Comparison of ENCODE assay signal across 1 cellular context in genomic region chr2:24123212-24124002, GRCh38.
TF ChIP-seq lines count a peak whose summit lies in the region.

FAM228B (plus strand) TSS chr2:24123469; CDS start chr2:24124362, 893 bp downstream.
PFN4 (minus strand) TSS chr2:24123334; CDS start chr2:24122535, 799 bp downstream.

TF ChIP-seq in HepG2, 621 proteins besides CTCF, POLR2A, EP300 and RAD21 (continued from another document and continues in another):
- TF ChIP-seq ZNF253 (CRISPR knock-in tag; IDR thresholded peaks at IDR 0.05; ENCODE audit: borderline replicate concordance) (peak; percentile 77), GATA4 (IDR thresholded peaks at IDR 0.05; ENCODE audit: borderline replicate concordance, low read depth) (no peak; the same call in 1 of the 2 replicates), ZMYM2 (CRISPR knock-in tag; IDR thresholded peaks at IDR 0.05) (peak; percentile 89), HNF4A (CRISPR knock-in tag; IDR thresholded peaks at IDR 0.05) (no peak), ZNF703 (CRISPR knock-in tag; IDR thresholded peaks at IDR 0.05; ENCODE audit: borderline replicate concordance) (no peak), SIN3A (IDR thresholded peaks at IDR 0.05; ENCODE audit: borderline replicate concordance, low read depth, low read length) (peak; percentile 50; the same call in 1 of the 2 replicates), TFDP2 (CRISPR knock-in tag; IDR thresholded peaks at IDR 0.05) (peak; percentile 72), XBP1 (CRISPR knock-in tag; IDR thresholded peaks at IDR 0.05) (peak; percentile 69; the same call in 1 of the 2 replicates), RAD51 (IDR thresholded peaks at IDR 0.05; ENCODE audit: borderline replicate concordance) (no peak), JARID2 (CRISPR knock-in tag; IDR thresholded peaks at IDR 0.05; ENCODE audit: insufficient replicate concordance) (no peak), TERF1 (CRISPR knock-in tag; IDR thresholded peaks at IDR 0.05) (peak; percentile 84; the same call in 1 of the 2 replicates), ZNF781 (CRISPR knock-in tag; IDR thresholded peaks at IDR 0.05; ENCODE audit: borderline replicate concordance, not compliant biosample characterization) (no peak), ZNF230 (CRISPR knock-in tag; IDR thresholded peaks at IDR 0.05) (peak; percentile 83; the same call in 1 of the 2 replicates), PRDM4 (CRISPR knock-in tag; IDR thresholded peaks at IDR 0.05; ENCODE audit: borderline replicate concordance) (no peak), ZNF747 (CRISPR knock-in tag; IDR thresholded peaks at IDR 0.05; ENCODE audit: borderline replicate concordance) (peak; percentile 79), ZBTB37 (CRISPR knock-in tag; IDR thresholded peaks at IDR 0.05) (no peak), POLR2AphosphoS5 (IDR thresholded peaks at IDR 0.05; ENCODE audit: low read depth, low read length) (peak; percentile 55), BCL6 (CRISPR knock-in tag; IDR thresholded peaks at IDR 0.05) (peak; percentile 47; the same call in 1 of the 2 replicates), CREB3 (CRISPR knock-in tag; IDR thresholded peaks at IDR 0.05) (peak; percentile 53; the same call in 1 of the 2 replicates), ZNF691 (CRISPR knock-in tag; IDR thresholded peaks at IDR 0.05; ENCODE audit: borderline replicate concordance, low read depth) (peak; percentile 90; the same call in 1 of the 2 replicates), GFI1 (CRISPR knock-in tag; IDR thresholded peaks at IDR 0.05; ENCODE audit: borderline replicate concordance) (peak; percentile 69; the same call in 1 of the 2 replicates), ZBTB7A (CRISPR knock-in tag; IDR thresholded peaks at IDR 0.05) (0 out of 2 replicates have a peak, but pooled peaks have one; percentile 8), NKX3-1 (CRISPR knock-in tag; IDR thresholded peaks at IDR 0.05) (peak; percentile 71; the same call in 1 of the 2 replicates), ZNF761 (CRISPR knock-in tag; conservative IDR thresholded peaks at IDR 0.05) (peak; percentile 92), EED (CRISPR knock-in tag; IDR thresholded peaks at IDR 0.05) (peak; percentile 83), ZFP62 (CRISPR knock-in tag; IDR thresholded peaks at IDR 0.05) (no peak), ZNF441 (CRISPR knock-in tag; IDR thresholded peaks at IDR 0.05; ENCODE audit: borderline replicate concordance) (peak; percentile 77; the same call in 1 of the 2 replicates), ZNF496 (CRISPR knock-in tag; IDR thresholded peaks at IDR 0.05; ENCODE audit: insufficient replicate concordance) (no peak), ATRX (CRISPR knock-in tag; IDR thresholded peaks at IDR 0.05; ENCODE audit: borderline replicate concordance) (no peak), ZBTB7B (CRISPR knock-in tag; IDR thresholded peaks at IDR 0.05) (peak; percentile 60), MNT (IDR thresholded peaks at IDR 0.05) (no peak), MED8 (CRISPR knock-in tag; IDR thresholded peaks at IDR 0.05; ENCODE audit: insufficient replicate concordance) (peak; percentile 73), NR2F2 (IDR thresholded peaks at IDR 0.05; ENCODE audit: borderline replicate concordance, low read depth) (no peak; the same call in 1 of the 2 replicates), ZSCAN30 (CRISPR knock-in tag; IDR thresholded peaks at IDR 0.05) (peak; percentile 89; the same call in 1 of the 2 replicates), HCFC1 (IDR thresholded peaks at IDR 0.05; ENCODE audit: low read depth, low read length) (no peak), NFAT5 (CRISPR knock-in tag; IDR thresholded peaks at IDR 0.05) (no peak; the same call in 1 of the 2 replicates), HIC2 (CRISPR knock-in tag; IDR thresholded peaks at IDR 0.05; ENCODE audit: low read depth) (no peak; the same call in 1 of the 2 replicates), RNF2 (conservative IDR thresholded peaks at IDR 0.05; ENCODE audit: low read depth) (peak; percentile 84), KLF9 (CRISPR knock-in tag; IDR thresholded peaks at IDR 0.05; ENCODE audit: low read depth) (no peak), ZNF772 (CRISPR knock-in tag; IDR thresholded peaks at IDR 0.05) (peak; percentile 91), RXRB (CRISPR knock-in tag; IDR thresholded peaks at IDR 0.05; ENCODE audit: borderline replicate concordance) (no peak), ZNF432 (CRISPR knock-in tag; IDR thresholded peaks at IDR 0.05; ENCODE audit: borderline replicate concordance) (no peak), FOSL2 (CRISPR knock-in tag; IDR thresholded peaks at IDR 0.05) (no peak), CC2D1A (CRISPR knock-in tag; IDR thresholded peaks at IDR 0.05) (no peak), NCOA2 (CRISPR knock-in tag; IDR thresholded peaks at IDR 0.05) (no peak; the same call in 1 of the 2 replicates), MXI1 (IDR thresholded peaks at IDR 0.05; ENCODE audit: borderline replicate concordance, low read depth, low read length) (peak; percentile 9; the same call in 1 of the 3 replicates), ZNF724P (CRISPR knock-in tag; IDR thresholded peaks at IDR 0.05; ENCODE audit: borderline replicate concordance) (no peak), HNRNPH1 (optimal IDR thresholded peaks at IDR 0.05; ENCODE audit: low read depth, low read length) (no peak), ZSCAN9 (CRISPR knock-in tag; IDR thresholded peaks at IDR 0.05; ENCODE audit: borderline replicate concordance) (no peak)
